Comparison of ENCODE assay signal across 11 cellular contexts in genomic region chr3:31105438-31106077, GRCh38.
DNase-seq lines count a peak whose midpoint lies in the region; ATAC-seq and TF ChIP-seq lines count a peak whose summit lies in the region.
"Had no signal": no experiment of that assay in that cellular context is flagged by ENCODE, and none has a peak within 500 bp of the region (broad histone marks: within the 10 kb centered on the region; RNA-seq: fewer than 3 reads in every experiment).

No MANE protein-coding gene starts in this region.

- no peak for ATAC-seq in HG03139 (IDR thresholded peaks at IDR 0.05; ENCODE audit: unreplicated experiment)

- H3K4me1 ChIP-seq in parathyroid adenoma, result peaks cover 13% of the 10 kb centered on the region

- no peak overlapping the region for H3K4me3 ChIP-seq in MG63
- H3K4me3 ChIP-seq in astrocyte of the spinal cord (ENCODE audit: low read depth, low read length), result no peak overlapping the region
- no peak overlapping the region for H3K4me3 ChIP-seq in parathyroid adenoma (ENCODE audit: low read depth, low read length)

- no peaks in the 10 kb centered on the region for H3K79me2 ChIP-seq in parathyroid adenoma

- no peak overlapping the region for H3K4me2 ChIP-seq in parathyroid adenoma (ENCODE audit: low read length)

- peak overlapping the region; percentile 18 for H3K27ac ChIP-seq in parathyroid adenoma
- H3K27ac ChIP-seq: 22Rv1 had no signal

- H2AFZ ChIP-seq in parathyroid adenoma, result peak overlapping the region; percentile 4

- H3K36me3 ChIP-seq in MG63 (no peaks in the 10 kb centered on the region), parathyroid adenoma (ENCODE audit: control insufficient read depth, insufficient read depth, low read length) (no peaks in the 10 kb centered on the region)

- H3K9ac ChIP-seq in parathyroid adenoma, result no peak overlapping the region

- in situ Hi-C loops in astrocyte of the spinal cord (cut with HindIII; ENCODE audit: low sequenced_read_pairs), result no loop called here

- H3K27me3 ChIP-seq in MG63 (no peaks in the 10 kb centered on the region), parathyroid adenoma (ENCODE audit: control insufficient read depth, insufficient read depth, low read length) (no peaks in the 10 kb centered on the region)

- peak; percentile 11 for DNase-seq in NK-92 treated with Interleukin-12 subunit alpha and Interleukin-12 subunit beta, amount 100 ng/mL, for 24 hours (lab: John Stamatoyannopoulos, UW)
- DNase-seq in NK-92 (lab: John Stamatoyannopoulos, UW; ENCODE audit: unreplicated experiment), result no peak
- peak; percentile 69 for DNase-seq in MG63
- peak; percentile 96 for DNase-seq in astrocyte of the spinal cord (ENCODE audit: low read depth, low spot score)
- DNase-seq in epidermal melanocyte (ENCODE audit: insufficient read length, low spot score), result no peak
- no peak for DNase-seq in midbrain (lab: John Stamatoyannopoulos, UW)
- DNase-seq: Kasumi-1, posterior cingulate gyrus had no signal

- TF ChIP-seq CTCF in astrocyte of the spinal cord (IDR thresholded peaks at IDR 0.05; ENCODE audit: low read depth, low read length), result no peak
- no peak for TF ChIP-seq CTCF in parathyroid adenoma (IDR thresholded peaks at IDR 0.05)

- H3K9me3 ChIP-seq in MG63 (no peaks in the 10 kb centered on the region), parathyroid adenoma (ENCODE audit: control insufficient read depth, low read length) (no peaks in the 10 kb centered on the region)

Comparison
In these comparisons a context has a peak if more than half of its experiments do, and no peak if none do; other contexts are left out.
1. DNase-seq: peak in NK-92 treated with Interleukin-12 subunit alpha and Interleukin-12 subunit beta, amount 100 ng/mL, for 24 hours (single experiment), MG63 (single experiment) and astrocyte of the spinal cord (single experiment); none in NK-92 (single experiment), epidermal melanocyte (single experiment) and midbrain (single experiment).